In the genomic region with DNA sequence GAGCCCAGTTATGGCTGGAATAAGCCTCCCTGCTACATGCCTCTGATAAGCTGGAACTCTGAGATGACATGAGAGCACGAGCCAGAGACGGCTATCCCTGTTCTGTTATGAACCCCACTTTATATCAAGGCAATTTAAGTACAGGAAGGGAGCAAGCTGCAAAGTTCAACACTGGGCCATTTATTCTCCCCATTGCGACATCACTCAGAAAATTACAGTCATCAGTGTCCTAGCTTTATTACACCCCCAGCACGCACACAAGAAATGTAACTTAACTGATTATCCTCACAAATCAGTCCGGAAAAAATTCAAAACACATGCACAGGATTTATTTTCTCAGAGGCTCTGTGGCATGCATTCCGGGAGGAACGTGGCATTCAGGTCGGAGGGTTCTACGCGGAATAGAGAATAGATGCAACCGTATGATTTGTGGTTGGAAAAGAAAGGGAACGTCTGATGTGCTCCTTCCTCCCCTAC, we compare ENCODE assay signal across 8 cellular contexts.
DNase-seq lines count a peak whose midpoint lies in the region; ATAC-seq and TF ChIP-seq lines count a peak whose summit lies in the region.

No MANE protein-coding gene starts in this region.

- TF ChIP-seq CTCF in OCI-LY1 (IDR thresholded peaks at IDR 0.05; ENCODE audit: low read length) (no peak), neural progenitor cell (IDR thresholded peaks at IDR 0.05) (no peak)

- peaks cover 24% of the 10 kb centered on the region for H3K27me3 Mint-ChIP-seq in neural progenitor cell (ENCODE audit: insufficient read depth, low read depth)

- H3K27ac ChIP-seq in OCI-LY1 (ENCODE audit: low read depth, low read length, poor library complexity, severe bottlenecking), result no peak overlapping the region
- H3K27ac ChIP-seq in effector memory CD4-positive, alpha-beta T cell (ENCODE audit: insufficient read depth, low read length, poor library complexity, severe bottlenecking), result peak overlapping the region; percentile 77
- no peak overlapping the region for H3K27ac ChIP-seq in neural progenitor cell

- H3K4me3 Mint-ChIP-seq in neural progenitor cell, result peak overlapping the region; percentile 74

- H3K36me3 ChIP-seq in OCI-LY1 (ENCODE audit: insufficient read depth, low read length) (no peaks in the 10 kb centered on the region), neural progenitor cell (no peaks in the 10 kb centered on the region)
- H3K36me3 ChIP-seq in effector memory CD4-positive, alpha-beta T cell (ENCODE audit: control insufficient read depth, insufficient read depth, low read length), result peaks cover 5% of the 10 kb centered on the region

- H3K4me1 Mint-ChIP-seq in neural progenitor cell, result peaks cover 21% of the 10 kb centered on the region

- H3K9me2 ChIP-seq in OCI-LY1 (ENCODE audit: low read depth, low read length), result no peaks in the 10 kb centered on the region

- no peak overlapping the region for H3K9ac ChIP-seq in OCI-LY1 (ENCODE audit: low read length)
- no peak overlapping the region for H3K9ac ChIP-seq in neural progenitor cell

- H2AFZ ChIP-seq in OCI-LY1 (ENCODE audit: low read length) (no peak overlapping the region), neural progenitor cell (replicated peaks) (peak overlapping the region; percentile 47)

- no peak overlapping the region for H3K27ac Mint-ChIP-seq in neural progenitor cell

- H3K36me3 Mint-ChIP-seq in neural progenitor cell, result no peaks in the 10 kb centered on the region

- H4K20me1 ChIP-seq in OCI-LY1 (ENCODE audit: insufficient read depth, low read length), result no peaks in the 10 kb centered on the region
- H4K20me1 ChIP-seq in neural progenitor cell (ENCODE audit: low read depth), result no peaks in the 10 kb centered on the region

- H3K9me3 ChIP-seq in OCI-LY1 (ENCODE audit: low read length), result no peaks in the 10 kb centered on the region
- no peaks in the 10 kb centered on the region for H3K9me3 ChIP-seq in effector memory CD4-positive, alpha-beta T cell (ENCODE audit: control insufficient read depth, low read length)
- no peaks in the 10 kb centered on the region for H3K9me3 ChIP-seq in neural progenitor cell (ENCODE audit: low read depth)

- H3K4me1 ChIP-seq in OCI-LY1 (ENCODE audit: insufficient read depth, low read length, severe bottlenecking), result peaks cover 30% of the 10 kb centered on the region
- H3K4me1 ChIP-seq in effector memory CD4-positive, alpha-beta T cell (ENCODE audit: control insufficient read depth, insufficient read depth, low read length, poor library complexity, severe bottlenecking), result peaks cover 22% of the 10 kb centered on the region
- peaks cover 11% of the 10 kb centered on the region for H3K4me1 ChIP-seq in neural progenitor cell

- no peaks in the 10 kb centered on the region for H3K79me2 ChIP-seq in OCI-LY1 (ENCODE audit: insufficient read depth, low read length)
- H3K79me2 ChIP-seq in neural progenitor cell (ENCODE audit: low read depth), result no peaks in the 10 kb centered on the region

- no peaks in the 10 kb centered on the region for H3F3A ChIP-seq in OCI-LY1 (ENCODE audit: insufficient read depth, low read length)
- peaks cover 37% of the 10 kb centered on the region for H3F3A ChIP-seq in neural progenitor cell (ENCODE audit: low read depth)

- peak overlapping the region; percentile 27; the same call in 1 of the 2 replicates for H3K4me2 ChIP-seq in OCI-LY1 (ENCODE audit: low read length)
- H3K4me2 ChIP-seq in neural progenitor cell, result peak overlapping the region; percentile 81

- H3K4me3 ChIP-seq in OCI-LY1 (ENCODE audit: low read depth, low read length, poor library complexity, severe bottlenecking) (no peak overlapping the region), neural progenitor cell (peak overlapping the region; percentile 37)
- peak overlapping the region; percentile 54 for H3K4me3 ChIP-seq in effector memory CD4-positive, alpha-beta T cell (ENCODE audit: insufficient read depth, low read depth, low read length, poor library complexity, severe bottlenecking)

- peaks cover 5% of the 10 kb centered on the region for H3K9me3 Mint-ChIP-seq in neural progenitor cell

- peaks cover 5% of the 10 kb centered on the region for H3K27me3 ChIP-seq in OCI-LY1 (ENCODE audit: insufficient read depth, low read length)
- no peaks in the 10 kb centered on the region for H3K27me3 ChIP-seq in effector memory CD4-positive, alpha-beta T cell (replicated peaks; ENCODE audit: control insufficient read depth, insufficient read depth, low read length, poor library complexity, severe bottlenecking)
- peaks cover 28% of the 10 kb centered on the region for H3K27me3 ChIP-seq in neural progenitor cell

- no peak for ATAC-seq in GM18907 (IDR thresholded peaks at IDR 0.05; ENCODE audit: unreplicated experiment)

- peak; percentile 60 for DNase-seq in ELR (ENCODE audit: low read depth)
- no peak for DNase-seq in effector memory CD4-positive, alpha-beta T cell
- no peak for DNase-seq in neural progenitor cell (ENCODE audit: low spot score)
- DNase-seq in HPDE6-E6E7 (ENCODE audit: extremely low spot score), result no peak
- no peak for DNase-seq in SK-N-DZ (ENCODE audit: low spot score)
- DNase-seq in NCI-H510A (lab: John Stamatoyannopoulos, UW), result no peak
